Comparison of ENCODE assay signal across 1 cellular context in genomic region chr6:162845972-162846371, GRCh38.
TF ChIP-seq lines count a peak whose summit lies in the region.

No MANE protein-coding gene starts in this region.

TF ChIP-seq in WTC11, 78 proteins besides CTCF, POLR2A, EP300 and RAD21 (continued from another document):
- no peak for TF ChIP-seq ZNF532 (CRISPR knock-in tag; IDR thresholded peaks at IDR 0.05; ENCODE audit: borderline replicate concordance)
- no peak for TF ChIP-seq NR3C1 (CRISPR knock-in tag; conservative IDR thresholded peaks at IDR 0.05; ENCODE audit: low read depth)
- no peak for TF ChIP-seq ZNF423 (CRISPR knock-in tag; IDR thresholded peaks at IDR 0.05)
- TF ChIP-seq CREM (CRISPR knock-in tag; IDR thresholded peaks at IDR 0.05): no peak
- TF ChIP-seq IRF1 (CRISPR knock-in tag; IDR thresholded peaks at IDR 0.05): no peak
- no peak for TF ChIP-seq HMGXB4 (CRISPR knock-in tag; IDR thresholded peaks at IDR 0.05)
- TF ChIP-seq GRHL2 (CRISPR knock-in tag; IDR thresholded peaks at IDR 0.05; ENCODE audit: insufficient replicate concordance, severe bottlenecking): no peak
